Comparison of ENCODE assay signal across 16 cellular contexts in genomic region chr14:96016761-96017160, GRCh38. TPM values are rescaled to one million over a fixed set of nuclear protein-coding genes. Genes with fewer than 3 reads are reported as not detected.
DNase-seq lines count a peak whose midpoint lies in the region; ATAC-seq and TF ChIP-seq lines count a peak whose summit lies in the region.
"Had no signal": no experiment of that assay in that cellular context is flagged by ENCODE, and none has a peak within 500 bp of the region (broad histone marks: within the 10 kb centered on the region; RNA-seq: fewer than 3 reads in every experiment).

No MANE protein-coding gene starts in this region.

- H3K9me3 Mint-ChIP-seq in nephron, result peaks cover 12% of the 10 kb centered on the region
- peaks cover 9% of the 10 kb centered on the region for H3K9me3 Mint-ChIP-seq in mesothelial cell of epicardium

- no peak overlapping the region for H3K27ac ChIP-seq in HEK293 (ENCODE audit: extremely low read depth, low read depth, low read length)
- H3K27ac ChIP-seq: ascending aorta, right lobe of liver, transverse colon had no signal

- H3K4me1 Mint-ChIP-seq in nephron (peaks cover 11% of the 10 kb centered on the region), mesothelial cell of epicardium (peaks cover 10% of the 10 kb centered on the region)

- ATAC-seq in GM21619 (IDR thresholded peaks at IDR 0.05; ENCODE audit: unreplicated experiment), result no peak
- ATAC-seq: activated CD8-positive, alpha-beta T cell treated with anti-CD3 and anti-CD28 coated beads, Interleukin-2, amount 10 ng/mL, durations not matched to agents 7 days and 5 days; right lobe of liver had no signal

- no peaks in the 10 kb centered on the region for H3K9me3 ChIP-seq in HEK293 (ENCODE audit: control insufficient read depth, insufficient read depth, low read depth, low read length)
- H3K9me3 ChIP-seq: ascending aorta, right lobe of liver, transverse colon had no signal

- H3K36me3 Mint-ChIP-seq in nephron (ENCODE audit: low read depth), result peaks cover under 1% of the 10 kb centered on the region
- no peaks in the 10 kb centered on the region for H3K36me3 Mint-ChIP-seq in mesothelial cell of epicardium

- in situ Hi-C loops in GM13976 (cut with MboI; ENCODE audit: low sequenced_read_pairs, unreplicated experiment), result no loop called here

- H3K27me3 Mint-ChIP-seq in nephron (ENCODE audit: low read depth) (peaks cover 19% of the 10 kb centered on the region), mesothelial cell of epicardium (ENCODE audit: low read depth) (peaks cover 43% of the 10 kb centered on the region)

- CTCF ChIA-PET in HEK293 (lab: Yijun Ruan, JAX), result no interaction called here

- H3K36me3 ChIP-seq in HEK293 (ENCODE audit: control insufficient read depth in 2 of 2, insufficient read depth in 1 of 2, low read length in 2 of 2), result no peaks in the 10 kb centered on the region
- H3K36me3 ChIP-seq: ascending aorta, right lobe of liver, transverse colon had no signal

- TF ChIP-seq CTCF in HEK293 (tag by site-specific recombination; IDR thresholded peaks at IDR 0.05) (no peak), nephron (IDR thresholded peaks at IDR 0.05; ENCODE audit: unreplicated experiment in 3 of 3) (no peak), GM13976 (IDR thresholded peaks at IDR 0.05; ENCODE audit: borderline replicate concordance, control extremely low read depth, extremely low read depth, insufficient read depth, missing control alignments) (no peak), mesothelial cell of epicardium (IDR thresholded peaks at IDR 0.05; ENCODE audit: unreplicated experiment) (no peak)

- DNase-seq in NCI-H2081 (lab: John Stamatoyannopoulos, UW) (peak; percentile 29 to 79), SHP77 treated with DMSO at 0.1 percent for 48 hours (lab: John Stamatoyannopoulos, UW) (peak; percentile 41), HT-29 (ENCODE audit: low spot score) (no peak), GM13976 (ENCODE audit: low spot score) (no peak), mesothelial cell of epicardium (ENCODE audit: low spot score in 2 of 2, unreplicated experiment in 2 of 2) (no peak)
- DNase-seq: activated CD8-positive, alpha-beta T cell treated with anti-CD3 and anti-CD28 coated beads, Interleukin-2, amount 10 ng/mL, durations not matched to agents 7 days and 5 days; dermis blood vessel endothelial cell; EL; right lobe of liver; SK-N-SH; stimulated activated CD4-positive, alpha-beta T cell treated with anti-CD3 and anti-CD28 coated beads, Interleukin-4, amount 100 ng/mL, for 1 hour; transverse colon had no signal

- H3K4me1 ChIP-seq in HEK293 (ENCODE audit: control insufficient read depth, insufficient read depth, low read length), result peaks cover 8% of the 10 kb centered on the region; the same call in 1 of the 2 replicates
- H3K4me1 ChIP-seq: ascending aorta, right lobe of liver, transverse colon had no signal

- H3K27ac Mint-ChIP-seq in nephron (peak overlapping the region; percentile 17 to 60 (median 56)), mesothelial cell of epicardium (no peak overlapping the region)
- H3K27ac Mint-ChIP-seq: activated CD8-positive, alpha-beta T cell treated with anti-CD3 and anti-CD28 coated beads, Interleukin-2, amount 10 ng/mL, durations not matched to agents 7 days and 5 days had no signal

- H3K4me3 Mint-ChIP-seq in nephron (peak overlapping the region in 1 of 3 experiments; percentile 1), mesothelial cell of epicardium (no peak overlapping the region)
- H3K4me3 Mint-ChIP-seq: activated CD8-positive, alpha-beta T cell treated with anti-CD3 and anti-CD28 coated beads, Interleukin-2, amount 10 ng/mL, durations not matched to agents 7 days and 5 days had no signal

- POLR2A ChIA-PET in HEK293 (lab: Yijun Ruan, JAX), result no interaction called here

- H3K4me3 ChIP-seq in HEK293 (ENCODE audit: low read depth, low read length), result no peak overlapping the region
- H3K4me3 ChIP-seq: ascending aorta, right lobe of liver, transverse colon had no signal

TF ChIP-seq in HEK293, 187 proteins besides CTCF, POLR2A, EP300 and RAD21:
- TF ChIP-seq EGR2 (tag by site-specific recombination; IDR thresholded peaks at IDR 0.05; ENCODE audit: low read depth), result peak; percentile 50
- TF ChIP-seq PRDM10 (tag by site-specific recombination; IDR thresholded peaks at IDR 0.05), result 0 out of 2 replicates have a peak, but pooled peaks have one; percentile 19
- TF ChIP-seq ZIC2 (tag by site-specific recombination; IDR thresholded peaks at IDR 0.05), result peak; percentile 64
- no peak for TF ChIP-seq ZNF639 (tag by site-specific recombination; IDR thresholded peaks at IDR 0.05)
- peak; percentile 78 for TF ChIP-seq WT1 (tag by site-specific recombination; IDR thresholded peaks at IDR 0.05)
- TF ChIP-seq ZFHX2 (tag by site-specific recombination; conservative IDR thresholded peaks at IDR 0.05), result peak; percentile 40
- no peak for TF ChIP-seq ZNF184 (tag by site-specific recombination; IDR thresholded peaks at IDR 0.05)
- peak; percentile 17 for TF ChIP-seq SETDB1 (IDR thresholded peaks at IDR 0.05; ENCODE audit: insufficient read length, low read length)

RNA-seq across cellular contexts. Expression of gene C14orf132, which starts 22.4 kb away (rescaled TPM):
- total RNA-seq in HT-29 (2014; rRNA removed; shearing (Covaris generic)), result not detected in 2 replicates
- total RNA-seq in mesothelial cell of epicardium, result 35.4 to 40.6 TPM (median 35.9 TPM) in 3 replicates

Comparison
In these comparisons a context has a peak if more than half of its experiments do, and no peak if none do; other contexts are left out.
1. DNase-seq: peak in NCI-H2081 (2 of 2) and SHP77 treated with DMSO at 0.1 percent for 48 hours (single experiment); none in HT-29 (single experiment), GM13976 (single experiment) and mesothelial cell of epicardium (0 of 2).
2. RNA of gene C14orf132, which starts 22.4 kb away (total RNA-seq): 35.4 to 40.6 TPM in mesothelial cell of epicardium; not detected in HT-29; every median in the first group is over 10 times any median in the second.